9 cellular contexts compared by ENCODE assay signal in genomic region chr12:56220611-56221232, GRCh38. TPM values are rescaled to one million over a fixed set of nuclear protein-coding genes. Genes with fewer than 3 reads are reported as not detected.
A peak's percentile ranks its signal among the peaks of the same experiment; 100 is the strongest.
DNase-seq lines count a peak whose midpoint lies in the region; ATAC-seq and TF ChIP-seq lines count a peak whose summit lies in the region.
"Had no signal": no experiment of that assay in that cellular context is flagged by ENCODE, and none has a peak within 500 bp of the region (broad histone marks: within the 10 kb centered on the region; RNA-seq: fewer than 3 reads in every experiment).

No MANE protein-coding gene starts in this region.

- POLR2A ChIA-PET in CD4-positive, alpha-beta T cell (lab: Charles Lee): interaction anchor here (0.9 to 4.1 kb wide), 8 partner anchors 16 to 505 kb away, joined by 3 to 62 read pairs (median 21); partner anchors contain the start of genes COQ10A, ESYT1, NACA and ORMDL2

- no peaks in the 10 kb centered on the region for H3K27me3 ChIP-seq in CD4-positive, alpha-beta T cell (ENCODE audit: control insufficient read depth, insufficient read depth, low read length)

- ATAC-seq in CD4-positive, alpha-beta T cell (ENCODE audit: poor library complexity): no peak
- no peak for ATAC-seq in HG02759 (IDR thresholded peaks at IDR 0.05; ENCODE audit: unreplicated experiment)

- no peak for TF ChIP-seq CTCF in CD4-positive, alpha-beta T cell (IDR thresholded peaks at IDR 0.05)
- no peak for TF ChIP-seq CTCF in LNCaP clone FGC (IDR thresholded peaks at IDR 0.05; ENCODE audit: control insufficient read depth, extremely low read depth, insufficient read depth)

- peaks cover 27% of the 10 kb centered on the region for H3K36me3 Mint-ChIP-seq in CD4-positive, alpha-beta T cell (ENCODE audit: low read depth)

- peaks cover 55% of the 10 kb centered on the region for H3K4me1 Mint-ChIP-seq in CD4-positive, alpha-beta T cell (ENCODE audit: low read depth)

- CTCF ChIA-PET in CD4-positive, alpha-beta T cell (lab: Charles Lee): interaction anchor here (0.7 to 4.8 kb wide), 5 partner anchors 15 to 102 kb away, joined by 3 to 31 read pairs (median 23); partner anchors contain the start of genes SMARCC2 and ZC3H10

- intact Hi-C loops in CD4-positive, alpha-beta T cell (cut with DNase I, micrococcal nuclease): loop anchor here (5.0 to 10.0 kb wide), 2 partner anchors 37 to 176 kb away; partner anchors contain the start of genes ANKRD52 (in 1 of the 2) and RPS26 (in 1 of the 2)

- DNase-seq in CD4-positive, alpha-beta T cell: no peak
- DNase-seq in LNCaP clone FGC (ENCODE audit: low read depth) (no peak), astrocyte of the hippocampus (ENCODE audit: low read depth, low spot score) (peak; percentile 60), kidney tubule cell (ENCODE audit: low spot score) (peak; percentile 35), KG1 (lab: John Stamatoyannopoulos, UW) (no peak), SHP77 treated with DMSO at 0.1 percent for 48 hours (lab: John Stamatoyannopoulos, UW) (no peak)

- peak overlapping the region; percentile 98 for H3K27ac ChIP-seq in CD4-positive, alpha-beta T cell (ENCODE audit: low read depth, low read length)
- H3K27ac ChIP-seq in temporal lobe (ENCODE audit: low read depth, low read length): peak overlapping the region; percentile 95

- H3K27ac Mint-ChIP-seq in CD4-positive, alpha-beta T cell: peak overlapping the region; percentile 100

- no peaks in the 10 kb centered on the region for H3K9me3 ChIP-seq in CD4-positive, alpha-beta T cell (ENCODE audit: control insufficient read depth, low read length)

- no peaks in the 10 kb centered on the region for H3K27me3 Mint-ChIP-seq in CD4-positive, alpha-beta T cell

- peak overlapping the region; percentile 71 for H3K4me3 ChIP-seq in LNCaP clone FGC (ENCODE audit: low read depth, low read length)

- no peaks in the 10 kb centered on the region for H3K9me3 Mint-ChIP-seq in CD4-positive, alpha-beta T cell

- peak overlapping the region; percentile 98 for H3K4me3 Mint-ChIP-seq in CD4-positive, alpha-beta T cell

RNA-seq across cellular contexts. Expression of gene RNF41, which starts 1.0 kb away (rescaled TPM):
- total RNA-seq in CD4-positive, alpha-beta T cell: 10 to 100 TPM; 28.0 to 32.4 TPM
- total RNA-seq in temporal lobe: 70.8 TPM

RNA-seq across cellular contexts. Expression of gene NABP2, which starts 3.4 kb away (rescaled TPM):
- 1 to 10 TPM; 7.6 to 9.1 TPM for total RNA-seq in CD4-positive, alpha-beta T cell
- total RNA-seq in temporal lobe: 14.0 TPM

RNA-seq across cellular contexts. Expression of gene SLC39A5, which starts 9.1 kb away (rescaled TPM):
- under 1 TPM in 1 of 2 experiments, not detected in 1; 0.33 TPM for total RNA-seq in CD4-positive, alpha-beta T cell
- total RNA-seq in temporal lobe: 0.25 TPM
- total RNA-seq: SK-MEL-5 had no signal

RNA-seq across cellular contexts. Expression of gene SMARCC2, which starts 31.4 kb away (rescaled TPM):
- total RNA-seq in CD4-positive, alpha-beta T cell: 100 to 1,000 TPM; 104 to 109 TPM
- total RNA-seq in temporal lobe: 84.3 TPM

RNA-seq across cellular contexts. Expression of gene ANKRD52, which starts 37.5 kb away (rescaled TPM):
- total RNA-seq in CD4-positive, alpha-beta T cell: 10 to 100 TPM; 23.9 to 30.8 TPM
- 11.3 TPM for total RNA-seq in temporal lobe

Comparison
In these comparisons a context has a peak if more than half of its experiments do, and no peak if none do; other contexts are left out.
1. DNase-seq: peak in astrocyte of the hippocampus (single experiment) and kidney tubule cell (single experiment); none in CD4-positive, alpha-beta T cell (0 of 10), LNCaP clone FGC (single experiment), KG1 (single experiment) and SHP77 treated with DMSO at 0.1 percent for 48 hours (single experiment).